22 cellular contexts compared by ENCODE assay signal in genomic region chr3:100412897-100413590, GRCh38.
"Had no signal": no experiment of that assay in that cellular context is flagged by ENCODE, and none has a peak within 500 bp of the region (broad histone marks: within the 10 kb centered on the region; RNA-seq: fewer than 3 reads in every experiment).

No MANE protein-coding gene starts in this region.

- H3K9me3 ChIP-seq: mucosa of descending colon, transverse colon had no signal

- H3K36me3 ChIP-seq: breast epithelium, heart right ventricle, left lung, transverse colon had no signal

- H3K27me3 ChIP-seq: ascending aorta, breast epithelium, dorsolateral prefrontal cortex, gastroesophageal sphincter, heart right ventricle, left lung, transverse colon had no signal

- FAIRE-seq: islet of Langerhans, small intestine had no signal

- H3K27ac ChIP-seq: ascending aorta, breast epithelium, dorsolateral prefrontal cortex, gastroesophageal sphincter, heart right ventricle, left lung, transverse colon had no signal

- H3K4me3 ChIP-seq: ascending aorta, breast epithelium, dorsolateral prefrontal cortex, gastroesophageal sphincter, heart right ventricle, left lung, mucosa of descending colon, transverse colon had no signal

- DNase-seq: activated B cell treated with CpG ODN at 0.5 μM for 24 hours; activated CD4-positive, alpha-beta T cell treated with anti-CD3 and anti-CD28 coated beads, Interleukin-2, amount 10 ng/mL, durations not matched to agents 24 days and 14 days; activated CD8-positive, alpha-beta memory T cell treated with anti-CD3 and anti-CD28 coated beads for 24 hours; activated naive CD4-positive, alpha-beta T cell; activated naive CD8-positive, alpha-beta T cell treated with anti-CD3 and anti-CD28 coated beads, Interleukin-2, amount 50 U/mL, for 24 hours; dorsolateral prefrontal cortex; endodermal cell; left lung; natural killer cell; small intestine; stimulated activated CD4-positive, alpha-beta T cell treated with anti-CD3 and anti-CD28 coated beads, Interleukin-4, amount 100 ng/mL, for 4 hours; stimulated activated CD8-positive, alpha-beta memory T cell treated with anti-CD3 and anti-CD28 coated beads, Interleukin-4, amount 100 ng/mL, for 48 hours; stimulated activated naive CD4-positive, alpha-beta T cell treated with Interleukin-2 at 50 U/mL for 16 hours; T-helper 1 cell; T1000; transverse colon had no signal

- H3K4me1 ChIP-seq: ascending aorta, breast epithelium, gastroesophageal sphincter, heart right ventricle, left lung had no signal
